Comparison of ENCODE assay signal across 8 cellular contexts in genomic region chr11:66727883-66728759, GRCh38. TPM values are rescaled to one million over a fixed set of nuclear protein-coding genes. Genes with fewer than 3 reads are reported as not detected.
A peak's percentile ranks its signal among the peaks of the same experiment; 100 is the strongest.
DNase-seq lines count a peak whose midpoint lies in the region; ATAC-seq lines count a peak whose summit lies in the region.

No MANE protein-coding gene starts in this region.

- peaks cover 6% of the 10 kb centered on the region for H3K36me3 Mint-ChIP-seq in natural killer cell treated with Interleukin-12 subunit alpha and Interleukin-12 subunit beta and Interleukin-15 and Interleukin-18, amount 100 ng/mL, for 72 hours

- peak; percentile 25 to 26 for ATAC-seq in natural killer cell treated with Interleukin-12 subunit alpha and Interleukin-12 subunit beta and Interleukin-15 and Interleukin-18, amount 100 ng/mL, for 72 hours
- ATAC-seq in HG03045 (IDR thresholded peaks at IDR 0.05; ENCODE audit: unreplicated experiment) (no peak), GM19395 (IDR thresholded peaks at IDR 0.05; ENCODE audit: unreplicated experiment) (no peak)

- peak overlapping the region; percentile 88 for H3K4me3 Mint-ChIP-seq in natural killer cell treated with Interleukin-12 subunit alpha and Interleukin-12 subunit beta and Interleukin-15 and Interleukin-18, amount 100 ng/mL, for 72 hours

- no peak overlapping the region for H3K27ac Mint-ChIP-seq in natural killer cell treated with Interleukin-12 subunit alpha and Interleukin-12 subunit beta and Interleukin-15 and Interleukin-18, amount 100 ng/mL, for 72 hours

- H3K27me3 Mint-ChIP-seq in natural killer cell treated with Interleukin-12 subunit alpha and Interleukin-12 subunit beta and Interleukin-15 and Interleukin-18, amount 100 ng/mL, for 72 hours, result peaks cover 41 to 54% of the 10 kb centered on the region in 2 donors

- DNase-seq in NCI-H1105 (lab: John Stamatoyannopoulos, UW) (peak; percentile 8), NCI-H1105 treated with DMSO at 0.1 percent for 48 hours (lab: John Stamatoyannopoulos, UW) (no peak), NCI-H2171 treated with DMSO at 0.1 percent for 48 hours (lab: John Stamatoyannopoulos, UW) (peak; percentile 73), ecto neural progenitor cell (ENCODE audit: low spot score) (peak; percentile 75), T1000 (lab: John Stamatoyannopoulos, UW) (no peak)
- DNase-seq in natural killer cell treated with Interleukin-12 subunit alpha and Interleukin-12 subunit beta and Interleukin-15 and Interleukin-18, amount 100 ng/mL, for 72 hours (ENCODE audit: low spot score), result no peak

- no peaks in the 10 kb centered on the region for H3K9me3 Mint-ChIP-seq in natural killer cell treated with Interleukin-12 subunit alpha and Interleukin-12 subunit beta and Interleukin-15 and Interleukin-18, amount 100 ng/mL, for 72 hours

- H3K4me1 Mint-ChIP-seq in natural killer cell treated with Interleukin-12 subunit alpha and Interleukin-12 subunit beta and Interleukin-15 and Interleukin-18, amount 100 ng/mL, for 72 hours (ENCODE audit: low read depth in 2 of 2), result peaks cover 15 to 17% of the 10 kb centered on the region in 2 donors

RNA-seq across cellular contexts. Expression of gene SPTBN2, which starts 0.9 kb away (rescaled TPM):
- total RNA-seq in natural killer cell treated with Interleukin-12 subunit alpha and Interleukin-12 subunit beta and Interleukin-15 and Interleukin-18, amount 100 ng/mL, for 72 hours, result under 1 TPM in 1 of 2 donors, not detected in 1; 0.93 TPM

RNA-seq across cellular contexts. Expression of gene RBM4B, which starts 50.4 kb away (rescaled TPM):
- 10 to 100 TPM; 14.8 to 16.7 TPM for total RNA-seq in natural killer cell treated with Interleukin-12 subunit alpha and Interleukin-12 subunit beta and Interleukin-15 and Interleukin-18, amount 100 ng/mL, for 72 hours

Comparison
In these comparisons a context has a peak if more than half of its experiments do, and no peak if none do; other contexts are left out.
1. DNase-seq: peak in NCI-H1105 (single experiment), NCI-H2171 treated with DMSO at 0.1 percent for 48 hours (single experiment) and ecto neural progenitor cell (single experiment); none in NCI-H1105 treated with DMSO at 0.1 percent for 48 hours (single experiment), natural killer cell treated with Interleukin-12 subunit alpha and Interleukin-12 subunit beta and Interleukin-15 and Interleukin-18, amount 100 ng/mL, for 72 hours (single experiment) and T1000 (single experiment).
2. ATAC-seq: peak in natural killer cell treated with Interleukin-12 subunit alpha and Interleukin-12 subunit beta and Interleukin-15 and Interleukin-18, amount 100 ng/mL, for 72 hours (2 of 2); none in HG03045 (single experiment) and GM19395 (single experiment).